16 cellular contexts compared by ENCODE assay signal in the genomic region with DNA sequence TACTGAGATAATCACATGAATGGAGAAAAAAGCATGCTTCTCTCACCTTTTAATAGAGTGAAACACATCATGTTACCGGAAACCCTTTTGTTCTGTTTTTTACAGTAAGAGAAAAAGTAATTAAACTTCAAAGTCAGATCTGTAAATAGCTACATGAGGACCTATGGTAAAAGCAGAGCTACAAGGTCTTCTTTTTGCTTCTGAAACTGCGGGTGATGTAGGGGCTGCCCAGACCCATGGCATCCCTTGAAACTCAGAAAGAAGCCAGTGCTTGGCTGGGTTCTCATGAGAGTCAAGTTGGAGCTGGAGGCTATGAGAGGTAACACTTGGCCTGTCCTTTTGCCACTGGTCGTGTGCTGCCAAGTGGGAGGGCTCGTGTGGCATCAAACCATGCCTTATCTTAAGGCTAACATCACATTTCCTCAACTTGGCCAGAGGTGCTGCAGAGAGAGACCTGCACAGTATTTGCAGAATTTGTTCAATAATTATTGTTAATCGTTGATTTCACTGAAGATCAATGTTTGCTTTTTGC. TPM values are rescaled to one million over a fixed set of nuclear protein-coding genes. Genes with fewer than 3 reads are reported as not detected.
DNase-seq lines count a peak whose midpoint lies in the region; ATAC-seq and TF ChIP-seq lines count a peak whose summit lies in the region.
"Had no signal": no experiment of that assay in that cellular context is flagged by ENCODE, and none has a peak within 500 bp of the region (broad histone marks: within the 10 kb centered on the region; RNA-seq: fewer than 3 reads in every experiment).

No MANE protein-coding gene starts in this region.

- no peaks in the 10 kb centered on the region for H3K9me3 Mint-ChIP-seq in osteocyte (ENCODE audit: unreplicated experiment)
- H3K9me3 Mint-ChIP-seq: CD8-positive, alpha-beta T cell had no signal

- DNase-seq in Right ventricle myocardium inferior (ENCODE audit: missing footprints), result no peak
- no peak for DNase-seq in cardiac septum (ENCODE audit: low spot score)
- no peak for DNase-seq in left ventricle myocardium inferior
- no peak for DNase-seq in osteocyte (ENCODE audit: extremely low spot score, unreplicated experiment)
- no peak for DNase-seq in adrenal gland
- no peak for DNase-seq in NCI-H1105 (lab: John Stamatoyannopoulos, UW)
- DNase-seq: CD8-positive, alpha-beta T cell; COR-L47; GF-D8; GOT3 had no signal

- H4K20me1 ChIP-seq in OCI-LY3 (ENCODE audit: insufficient read depth, low read length), result no peaks in the 10 kb centered on the region

- no peak overlapping the region for H3K9ac ChIP-seq in OCI-LY3 (ENCODE audit: low read length)

- no peak overlapping the region for H3K27ac ChIP-seq in OCI-LY3 (ENCODE audit: low read length)
- H3K27ac ChIP-seq in left ventricle myocardium inferior (replicated peaks), result peak overlapping the region; percentile 4
- H3K27ac ChIP-seq in adrenal gland, result no peak overlapping the region
- H3K27ac ChIP-seq: 22Rv1, HL-60 had no signal

- H3K79me2 ChIP-seq in OCI-LY3 (ENCODE audit: low read length), result peaks cover 79% of the 10 kb centered on the region

- H3K27me3 ChIP-seq in OCI-LY3 (ENCODE audit: low read depth, low read length) (no peaks in the 10 kb centered on the region), left ventricle myocardium inferior (ENCODE audit: low read depth) (no peaks in the 10 kb centered on the region), adrenal gland (no peaks in the 10 kb centered on the region)

- H3K36me3 ChIP-seq in OCI-LY3 (replicated peaks; ENCODE audit: low read depth, low read length), result peaks cover 5% of the 10 kb centered on the region
- H3K36me3 ChIP-seq in left ventricle myocardium inferior, result no peaks in the 10 kb centered on the region
- no peaks in the 10 kb centered on the region for H3K36me3 ChIP-seq in adrenal gland (replicated peaks in 1 of 2)
- H3K36me3 ChIP-seq: HAP-1 had no signal

- peak overlapping the region; percentile 13 for H3K4me2 ChIP-seq in OCI-LY3 (ENCODE audit: low read length)

- intact Hi-C loops in Right ventricle myocardium inferior (cut with DNase I), result no loop called here
- intact Hi-C loops in cardiac septum (cut with DNase I), result no loop called here
- intact Hi-C loops in left ventricle myocardium inferior (cut with micrococcal nuclease), result no loop called here
- intact Hi-C loops in adrenal gland (cut with DNase I), result no loop called here

- WGBS in adrenal gland, 4 donors, result 68 to 82% (median 75%) methylated on average over 4 to 5 of the region's 5 CpGs

- no peaks in the 10 kb centered on the region for H3K9me3 ChIP-seq in OCI-LY3 (ENCODE audit: insufficient read depth, low read length)
- H3K9me3 ChIP-seq in left ventricle myocardium inferior (replicated peaks), result peaks cover under 1% of the 10 kb centered on the region
- no peaks in the 10 kb centered on the region for H3K9me3 ChIP-seq in adrenal gland (replicated peaks in 1 of 3)
- H3K9me3 ChIP-seq: HAP-1 had no signal

- no peak overlapping the region for H3K4me3 ChIP-seq in OCI-LY3 (ENCODE audit: low read length)
- no peak overlapping the region for H3K4me3 ChIP-seq in left ventricle myocardium inferior
- no peak overlapping the region for H3K4me3 ChIP-seq in adrenal gland
- H3K4me3 ChIP-seq: HAP-1 had no signal

- ATAC-seq in Right ventricle myocardium inferior (peak; percentile 41), GM19351 (IDR thresholded peaks at IDR 0.05; ENCODE audit: unreplicated experiment) (no peak)
- ATAC-seq: CD8-positive, alpha-beta T cell had no signal

- H3K4me1 Mint-ChIP-seq in osteocyte (ENCODE audit: unreplicated experiment), result peaks cover 14% of the 10 kb centered on the region
- H3K4me1 Mint-ChIP-seq: CD14-positive monocyte had no signal

- H3K36me3 Mint-ChIP-seq in osteocyte (ENCODE audit: unreplicated experiment), result no peaks in the 10 kb centered on the region
- H3K36me3 Mint-ChIP-seq: CD14-positive monocyte; CD8-positive, alpha-beta T cell had no signal

- H2AFZ ChIP-seq in OCI-LY3 (ENCODE audit: low read depth, low read length), result no peak overlapping the region

- no peak overlapping the region for H3K4me3 Mint-ChIP-seq in osteocyte (ENCODE audit: unreplicated experiment)
- H3K4me3 Mint-ChIP-seq: CD14-positive monocyte; CD8-positive, alpha-beta T cell had no signal

- no peak for TF ChIP-seq POLR2A in adrenal gland (IDR thresholded peaks at IDR 0.05)

- no peak for TF ChIP-seq CTCF in OCI-LY3 (IDR thresholded peaks at IDR 0.05; ENCODE audit: low read depth, low read length)
- TF ChIP-seq CTCF in left ventricle myocardium inferior (IDR thresholded peaks at IDR 0.05; ENCODE audit: borderline replicate concordance), result no peak
- TF ChIP-seq CTCF in osteocyte (IDR thresholded peaks at IDR 0.05), result no peak
- TF ChIP-seq CTCF in adrenal gland (IDR thresholded peaks at IDR 0.05), result no peak

- H3K27ac Mint-ChIP-seq in osteocyte (ENCODE audit: unreplicated experiment), result no peak overlapping the region
- H3K27ac Mint-ChIP-seq: CD14-positive monocyte; CD8-positive, alpha-beta T cell had no signal

- no peaks in the 10 kb centered on the region for H3K27me3 Mint-ChIP-seq in osteocyte (ENCODE audit: unreplicated experiment)

- peaks cover 46% of the 10 kb centered on the region for H3K4me1 ChIP-seq in OCI-LY3 (ENCODE audit: low read length)
- peaks cover 55% of the 10 kb centered on the region for H3K4me1 ChIP-seq in left ventricle myocardium inferior
- H3K4me1 ChIP-seq in adrenal gland (replicated peaks in 1 of 2), result peaks cover 0 to 10% of the 10 kb centered on the region in 2 donors

RNA-seq across cellular contexts. Expression of a gene that starts 47.6 kb away (rescaled TPM):
- total RNA-seq in Right ventricle myocardium inferior (49.6 TPM), cardiac septum (29.9 TPM), left ventricle myocardium inferior (33.3 TPM), osteocyte (34.8 and 38.1 TPM in 2 replicates), adrenal gland (10 to 100 TPM; 10.3 to 59.5 (median 21.0) TPM)
- polyA plus RNA-seq in adrenal gland, result 1 to 10 TPM; 5.5 to 8.1 (median 7.6) TPM
- total RNA-seq: CD8-positive, alpha-beta T cell had no signal
- polyA plus RNA-seq: CD14-positive monocyte had no signal
